ENCODE assay signal across 15 cellular contexts in the genomic region with DNA sequence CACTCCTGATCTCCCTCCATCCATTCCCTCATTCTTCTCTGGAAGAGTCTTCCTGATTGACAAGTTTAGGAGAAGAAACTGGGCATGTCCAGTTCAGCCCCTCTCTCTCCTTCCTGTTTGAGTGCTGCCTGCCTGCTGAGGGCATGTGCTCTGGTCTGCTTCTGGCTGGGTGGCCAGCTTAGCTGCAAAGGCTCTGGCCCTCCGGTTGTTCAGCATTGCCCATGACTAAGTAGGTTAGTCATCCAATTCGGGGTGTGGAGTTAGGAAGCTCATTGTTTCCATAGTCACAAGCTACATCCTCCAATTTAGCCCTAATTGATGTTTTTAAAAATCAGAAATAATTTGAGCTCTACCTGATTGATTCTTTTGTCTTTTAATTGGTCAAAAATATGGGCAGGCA. TPM values are rescaled to one million over a fixed set of nuclear protein-coding genes. Genes with fewer than 3 reads are reported as not detected.
DNase-seq lines count a peak whose midpoint lies in the region; ATAC-seq and TF ChIP-seq lines count a peak whose summit lies in the region.
"Had no signal": no experiment of that assay in that cellular context is flagged by ENCODE, and none has a peak within 500 bp of the region (broad histone marks: within the 10 kb centered on the region; RNA-seq: fewer than 3 reads in every experiment).

No MANE protein-coding gene starts in this region.

- peaks cover 7% of the 10 kb centered on the region; the same call in 1 of the 2 replicates for H3F3A ChIP-seq in PC-9 (ENCODE audit: insufficient read depth, low read depth)

- no peak overlapping the region for H2AFZ ChIP-seq in PC-9

- peak overlapping the region; percentile 49 for H3K27ac ChIP-seq in PC-9
- peak overlapping the region; percentile 20 for H3K27ac ChIP-seq in epithelial cell of prostate
- H3K27ac ChIP-seq in colonic mucosa: no peak overlapping the region
- no peak overlapping the region for H3K27ac ChIP-seq in prostate gland
- H3K27ac ChIP-seq: neutrophil, suprapubic skin had no signal

- H3K9me2 ChIP-seq in PC-9 (ENCODE audit: insufficient read depth): no peaks in the 10 kb centered on the region

- ATAC-seq in GM21786 (IDR thresholded peaks at IDR 0.05; ENCODE audit: unreplicated experiment): no peak

- TF ChIP-seq CTCF in PC-9 (conservative IDR thresholded peaks at IDR 0.05): no peak
- TF ChIP-seq CTCF in colonic mucosa (IDR thresholded peaks at IDR 0.05): no peak
- TF ChIP-seq CTCF in prostate gland (IDR thresholded peaks at IDR 0.05): no peak

- H3K9ac ChIP-seq in colonic mucosa (ENCODE audit: low read depth in 2 of 2, low read length in 2 of 2): no peak overlapping the region

- DNase-seq in GM03348 (ENCODE audit: low spot score) (peak; percentile 84), PC-9 (peak; percentile 77 to 89), epithelial cell of prostate (ENCODE audit: low read depth, low spot score) (peak; percentile 63), non-pigmented ciliary epithelial cell (ENCODE audit: low read depth) (peak; percentile 55), colonic mucosa (no peak), HAP-1 (ENCODE audit: low spot score in 2 of 2) (no peak), prostate gland (ENCODE audit: low spot score) (no peak)
- DNase-seq: activated CD4-positive, CD25-positive, alpha-beta regulatory T cell treated with anti-CD3 and anti-CD28 coated beads, Interleukin-2, amount 50 U/mL, for 72 hours; activated effector memory CD4-positive, alpha-beta T cell treated with Interleukin-2 at 50 U/mL for 16 hours; DND-41; effector CD4-positive, alpha-beta T cell; NCI-H345 had no signal

- H3K9me3 ChIP-seq in PC-9 (ENCODE audit: insufficient read depth, low read depth) (no peaks in the 10 kb centered on the region), colonic mucosa (no peaks in the 10 kb centered on the region), HAP-1 (no peaks in the 10 kb centered on the region), prostate gland (no peaks in the 10 kb centered on the region)
- H3K9me3 ChIP-seq: neutrophil, suprapubic skin had no signal

- BruUV-seq in PC-9 (replicated peaks; lab: Mats Ljungman, UMichigan): no TSS peak

- no peaks in the 10 kb centered on the region for H3K79me2 ChIP-seq in PC-9 (ENCODE audit: low read depth)

- POLR2A ChIA-PET in PC-9 (lab: Charles Lee; ENCODE audit: unreplicated experiment): interaction anchor here (0.6 kb wide), 1 partner anchor 28 kb away, joined by 4 read pairs; no protein-coding TSS in a partner anchor

- H3K27me3 ChIP-seq in PC-9 (ENCODE audit: insufficient read depth, low read depth): no peaks in the 10 kb centered on the region
- H3K27me3 ChIP-seq in colonic mucosa: no peaks in the 10 kb centered on the region
- no peaks in the 10 kb centered on the region for H3K27me3 ChIP-seq in HAP-1 (ENCODE audit: low read depth)
- H3K27me3 ChIP-seq in prostate gland (replicated peaks; ENCODE audit: insufficient read depth): no peaks in the 10 kb centered on the region
- H3K27me3 ChIP-seq: suprapubic skin had no signal

- no peaks in the 10 kb centered on the region for H4K20me1 ChIP-seq in PC-9 (ENCODE audit: insufficient read depth)

- TF ChIP-seq POLR2A in prostate gland (IDR thresholded peaks at IDR 0.05): no peak

- H3K36me3 ChIP-seq in PC-9 (ENCODE audit: low read depth) (no peaks in the 10 kb centered on the region), colonic mucosa (no peaks in the 10 kb centered on the region), HAP-1 (replicated peaks) (no peaks in the 10 kb centered on the region), prostate gland (no peaks in the 10 kb centered on the region)
- H3K36me3 ChIP-seq: neutrophil, suprapubic skin had no signal

- intact Hi-C loops in PC-9 (cut with micrococcal nuclease; ENCODE audit: unreplicated experiment): loop anchor here (1.0 kb wide), 1 partner anchor 24 kb away; no protein-coding TSS in a partner anchor
- intact Hi-C loops in colonic mucosa (cut with DNase I): no loop called here
- intact Hi-C loops in prostate gland (cut with DNase I): no loop called here

- WGBS in prostate gland: 55% methylated on average over 2 of the region's 2 CpGs

- H3K4me2 ChIP-seq in PC-9: no peak overlapping the region

- H3K4me3 ChIP-seq in PC-9 (no peak overlapping the region), colonic mucosa (no peak overlapping the region), HAP-1 (no peak overlapping the region), prostate gland (no peak overlapping the region)
- H3K4me3 ChIP-seq: suprapubic skin had no signal

- in situ Hi-C loops in HAP-1 (cut with MboI; ENCODE audit: low sequenced_read_pairs): no loop called here

- H3K4me1 ChIP-seq in PC-9 (replicated peaks; ENCODE audit: insufficient read depth): peaks cover 6% of the 10 kb centered on the region
- no peaks in the 10 kb centered on the region for H3K4me1 ChIP-seq in colonic mucosa
- H3K4me1 ChIP-seq in HAP-1: no peaks in the 10 kb centered on the region
- no peaks in the 10 kb centered on the region for H3K4me1 ChIP-seq in prostate gland (replicated peaks)

- CTCF ChIA-PET in PC-9 (lab: Charles Lee): no interaction called here

RNA-seq across cellular contexts. Expression of gene PLA2G2E, which starts 25.6 kb away (rescaled TPM):
- total RNA-seq in PC-9 (2021): not detected in 2 replicates
- total RNA-seq in colonic mucosa: not detected
- total RNA-seq in prostate gland: not detected

RNA-seq across cellular contexts. Expression of gene PLA2G2A, which starts 30.4 kb away (rescaled TPM):
- total RNA-seq in PC-9 (2021) (not detected in 2 replicates), colonic mucosa (100 to 1,000 TPM; 135 to 864 TPM), prostate gland (100 to 1,000 TPM; 106 to 146 TPM)

Comparison
In these comparisons a context has a peak if more than half of its experiments do, and no peak if none do; other contexts are left out.
1. DNase-seq: peak in GM03348 (single experiment), PC-9 (2 of 2), epithelial cell of prostate (single experiment) and non-pigmented ciliary epithelial cell (single experiment); none in colonic mucosa (single experiment), HAP-1 (0 of 2) and prostate gland (single experiment).
2. H3K27ac ChIP-seq: peak in PC-9 (single experiment) and epithelial cell of prostate (single experiment); none in colonic mucosa (single experiment) and prostate gland (0 of 2).
3. RNA of gene PLA2G2A, which starts 30.4 kb away (total RNA-seq): 135 to 864 TPM in colonic mucosa and 106 to 146 TPM in prostate gland; not detected in PC-9; every median in the first group is over 100 times any median in the second.